Comparison of ENCODE assay signal across 16 cellular contexts in the genomic region with DNA sequence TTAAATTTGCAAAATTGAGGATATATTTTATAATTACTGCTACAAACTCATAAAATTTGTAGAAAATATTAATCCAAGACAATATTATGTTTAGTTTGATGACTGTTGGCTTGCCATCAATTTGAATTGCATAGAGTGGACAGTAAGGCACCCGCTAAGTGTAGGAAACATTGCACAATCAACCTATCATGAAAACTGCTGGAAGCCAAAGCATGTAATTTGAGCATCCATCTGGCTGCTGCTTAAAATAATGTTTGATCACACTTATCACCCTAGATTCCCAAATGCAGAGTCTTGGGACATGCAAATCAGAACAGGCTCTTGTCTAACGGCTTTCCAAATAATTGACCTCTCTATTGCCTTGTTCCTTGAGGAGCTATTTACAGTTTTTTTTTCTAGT.
DNase-seq lines count a peak whose midpoint lies in the region; ATAC-seq and TF ChIP-seq lines count a peak whose summit lies in the region.
"Had no signal": no experiment of that assay in that cellular context is flagged by ENCODE, and none has a peak within 500 bp of the region (broad histone marks: within the 10 kb centered on the region; RNA-seq: fewer than 3 reads in every experiment).

No MANE protein-coding gene starts in this region.

- DNase-seq in NCI-H1105 treated with DMSO at 0.1 percent for 48 hours (lab: John Stamatoyannopoulos, UW) = peak; percentile 2
- no peak for DNase-seq in NCI-H1105 (lab: John Stamatoyannopoulos, UW)
- DNase-seq in LHCN-M2 (ENCODE audit: low read depth) = peak; percentile 27
- peak; percentile 46 to 76 for DNase-seq in fibroblast of lung (ENCODE audit: low read depth in 2 of 2)
- no peak for DNase-seq in psoas muscle
- no peak for DNase-seq in NK-92 treated with Interleukin-12 subunit alpha and Interleukin-12 subunit beta, amount 100 ng/mL, for 24 hours (lab: John Stamatoyannopoulos, UW)
- DNase-seq in T-helper 9 cell = no peak
- DNase-seq in SW 1271 (lab: John Stamatoyannopoulos, UW) = no peak
- DNase-seq: 8988T; activated CD4-positive, alpha-beta T cell treated with anti-CD3 and anti-CD28 coated beads for 48 hours; activated effector memory CD4-positive, alpha-beta T cell treated with anti-CD3 and anti-CD28 coated beads, Interleukin-2, amount 50 U/mL, for 16 hours; Karpas-422; natural killer cell; NCI-H226 had no signal

- intact Hi-C loops in psoas muscle (cut with DNase I) = loop anchor here in 1 of 2 donors (10.0 kb wide), 1 partner anchor 861 kb away; no protein-coding TSS in a partner anchor

- no peaks in the 10 kb centered on the region for H3K79me2 ChIP-seq in fibroblast of lung (ENCODE audit: control insufficient read depth, insufficient read depth, low read length)

- H3K4me3 ChIP-seq in fibroblast of lung (replicated peaks in 1 of 4; ENCODE audit: control extremely low read depth in 1 of 4, insufficient read depth in 1 of 4, low read depth in 3 of 4, low read length in 4 of 4) (no peak overlapping the region), psoas muscle (no peak overlapping the region)
- H3K4me3 ChIP-seq: tibial artery had no signal

- H3K4me1 ChIP-seq in fibroblast of lung (ENCODE audit: control insufficient read depth, extremely low read depth, insufficient read depth, low read length) (peaks cover 2% of the 10 kb centered on the region), psoas muscle (peaks cover 7% of the 10 kb centered on the region)
- H3K4me1 ChIP-seq: tibial artery had no signal

- H3K27ac ChIP-seq in fibroblast of lung (ENCODE audit: insufficient read depth, low read length) (no peak overlapping the region), psoas muscle (no peak overlapping the region)
- H3K27ac ChIP-seq: RWPE1, tibial artery had no signal

- no peak overlapping the region for H3K9ac ChIP-seq in fibroblast of lung (ENCODE audit: insufficient read depth, low read length)

- no peak overlapping the region for H2AFZ ChIP-seq in fibroblast of lung (ENCODE audit: low read length)

- TF ChIP-seq CTCF in fibroblast of lung (conservative IDR thresholded peaks at IDR 0.05 in 1 of 2, IDR thresholded peaks at IDR 0.05 in 1 of 2; ENCODE audit: low read depth in 1 of 2, low read length in 2 of 2) = no peak
- no peak for TF ChIP-seq CTCF in psoas muscle (IDR thresholded peaks at IDR 0.05)

- H3K27me3 ChIP-seq in fibroblast of lung (ENCODE audit: control insufficient read depth, insufficient read depth, low read length) = no peaks in the 10 kb centered on the region
- no peaks in the 10 kb centered on the region for H3K27me3 ChIP-seq in psoas muscle (ENCODE audit: insufficient read depth in 3 of 3, low read length in 2 of 3)
- H3K27me3 ChIP-seq: tibial artery had no signal

- no peaks in the 10 kb centered on the region for H3K36me3 ChIP-seq in fibroblast of lung (ENCODE audit: control insufficient read depth, insufficient read depth, low read length)
- H3K36me3 ChIP-seq in psoas muscle (ENCODE audit: insufficient read depth in 1 of 2, low read depth in 1 of 2) = no peaks in the 10 kb centered on the region
- H3K36me3 ChIP-seq: tibial artery had no signal

- peak in 3 of 4 donors; percentile 34 to 75 (median 65) for ATAC-seq in psoas muscle
- ATAC-seq: natural killer cell had no signal

- no peaks in the 10 kb centered on the region for H4K20me1 ChIP-seq in fibroblast of lung (ENCODE audit: control insufficient read depth, extremely low read depth, insufficient read depth, low read length)

- 19 to 36% (median 24%) methylated on average over 2 of the region's 2 CpGs for WGBS in psoas muscle, 3 donors

- H3K4me2 ChIP-seq in fibroblast of lung (ENCODE audit: extremely low read depth, insufficient read depth, low read length) = no peak overlapping the region

- H3K9me3 ChIP-seq in fibroblast of lung (ENCODE audit: control insufficient read depth, insufficient read depth, low read depth, low read length) (no peaks in the 10 kb centered on the region), psoas muscle (no peaks in the 10 kb centered on the region)
- H3K9me3 ChIP-seq: tibial artery had no signal

Comparison
In these comparisons a context has a peak if more than half of its experiments do, and no peak if none do; other contexts are left out.
1. DNase-seq: peak in NCI-H1105 treated with DMSO at 0.1 percent for 48 hours (single experiment), LHCN-M2 (single experiment) and fibroblast of lung (2 of 2); none in NCI-H1105 (single experiment), psoas muscle (0 of 2), NK-92 treated with Interleukin-12 subunit alpha and Interleukin-12 subunit beta, amount 100 ng/mL, for 24 hours (single experiment), T-helper 9 cell (single experiment) and SW 1271 (0 of 2).